Comparison of ENCODE assay signal across 18 cellular contexts in the genomic region with DNA sequence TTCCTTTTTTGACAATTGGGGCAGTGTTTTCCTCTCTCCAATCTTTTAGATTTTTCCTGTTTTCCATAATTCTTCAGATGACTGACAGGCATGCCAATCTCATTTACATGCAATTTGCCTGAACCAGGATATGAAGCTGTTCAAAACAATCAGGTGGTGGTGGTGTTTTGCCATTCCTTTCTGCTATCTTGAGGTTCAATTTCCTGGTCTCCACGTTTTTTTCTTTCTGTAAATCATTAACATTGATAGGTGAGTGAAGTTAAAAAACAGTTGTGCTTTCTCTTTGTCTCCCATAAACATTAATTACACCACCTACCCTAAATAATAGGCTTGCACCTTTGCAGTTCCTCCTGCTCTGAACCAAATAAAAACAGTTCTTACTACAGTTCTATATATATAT. TPM values are rescaled to one million over a fixed set of nuclear protein-coding genes. Genes with fewer than 3 reads are reported as not detected.
"Had no signal": no experiment of that assay in that cellular context is flagged by ENCODE, and none has a peak within 500 bp of the region (broad histone marks: within the 10 kb centered on the region; RNA-seq: fewer than 3 reads in every experiment).

No MANE protein-coding gene starts in this region.

- H3K27me3 ChIP-seq: tibial artery, vagina had no signal

- H3K27ac ChIP-seq: tibial artery, vagina had no signal

- H3K9me3 ChIP-seq: tibial artery, vagina had no signal

- H3K4me3 ChIP-seq: tibial artery, vagina had no signal

- DNase-seq: activated CD4-positive, alpha-beta T cell treated with anti-CD3 and anti-CD28 coated beads, Interleukin-2, amount 10 ng/mL, durations not matched to agents 7 days and 5 days; activated CD8-positive, alpha-beta memory T cell treated with anti-CD3 and anti-CD28 coated beads, Interleukin-2, amount 50 U/mL, for 48 hours; activated gamma-delta T cell; activated T-cell treated with anti-CD3 and anti-CD28 coated beads, Interleukin-2, amount 50 U/mL, for 72 hours; amniotic stem cell; caudate nucleus; cortex of kidney; effector CD8-positive, alpha-beta T cell; islet precursor cell; stimulated activated CD4-positive, alpha-beta T cell treated with anti-CD3 and anti-CD28 coated beads, Interleukin-12 subunit alpha, Interleukin-12 subunit beta, amount 100 ng/mL, for 4 hours; tibial artery had no signal

- FAIRE-seq: frontal cortex had no signal

- ATAC-seq: activated T-cell treated with anti-CD3 and anti-CD28 coated beads, Interleukin-2, amount 50 U/mL, for 72 hours; stimulated activated memory B cell treated with anti-CD40 and anti-IgM and Interleukin-4, amounts not matched to agents 10 μg/mL and 1 μg/mL and 100 μg/mL, for 72 hours had no signal

- H3K36me3 ChIP-seq: tibial artery, vagina had no signal

RNA-seq across cellular contexts. Expression of a gene that starts 49.1 kb away (rescaled TPM):
- total RNA-seq: activated CD4-positive, alpha-beta T cell treated with anti-CD3 and anti-CD28 coated beads, Interleukin-2, amount 10 ng/mL, durations not matched to agents 7 days and 5 days; fibroblast of lung; neural crest cell; osteoblast; subcutaneous adipose tissue; vagina had no signal
- polyA plus RNA-seq: fibroblast of lung had no signal

RNA-seq across cellular contexts. Expression of a gene that starts 49.2 kb away (rescaled TPM):
- total RNA-seq: activated CD4-positive, alpha-beta T cell treated with anti-CD3 and anti-CD28 coated beads, Interleukin-2, amount 10 ng/mL, durations not matched to agents 7 days and 5 days; fibroblast of lung; neural crest cell; osteoblast had no signal
- polyA plus RNA-seq: fibroblast of lung had no signal
